8 cellular contexts compared by ENCODE assay signal in the genomic region with DNA sequence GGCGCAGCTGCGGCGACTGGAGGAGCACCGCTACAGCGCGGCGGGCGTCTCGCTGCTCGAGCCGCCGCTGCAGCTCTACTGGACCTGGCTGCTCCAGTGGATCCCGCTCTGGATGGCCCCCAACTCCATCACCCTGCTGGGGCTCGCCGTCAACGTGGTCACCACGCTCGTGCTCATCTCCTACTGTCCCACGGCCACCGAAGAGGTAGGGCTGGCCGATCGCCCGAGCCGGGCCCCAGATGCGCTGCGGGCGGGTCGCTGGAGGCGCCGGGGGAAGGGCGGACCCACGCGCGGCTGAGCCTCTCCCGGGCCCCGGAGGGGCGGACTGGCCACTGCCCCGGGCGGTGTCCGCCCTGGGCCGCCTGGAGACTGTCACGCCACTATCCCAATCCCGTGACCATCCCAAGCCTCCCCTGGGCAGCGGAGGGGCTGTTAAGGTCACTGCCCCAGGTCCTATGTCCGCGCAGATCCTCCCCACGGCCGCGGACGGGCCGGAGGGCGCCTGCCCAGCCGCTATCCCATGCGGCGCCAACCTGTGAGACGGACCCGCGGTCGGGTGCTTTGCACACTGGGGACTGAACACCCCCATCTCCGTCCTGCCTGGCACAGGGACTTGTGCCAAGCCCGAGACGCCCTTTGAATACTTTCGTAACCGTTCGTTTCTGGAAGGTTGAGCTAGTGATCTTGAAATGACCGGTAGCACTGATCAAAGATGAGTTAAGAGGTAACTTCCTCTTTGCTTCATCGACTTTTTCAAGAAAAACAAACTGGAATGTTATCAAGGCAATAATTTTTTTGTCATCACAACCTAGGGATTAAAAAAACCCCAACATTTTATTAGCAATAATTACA. TPM values are rescaled to one million over a fixed set of nuclear protein-coding genes. Genes with fewer than 3 reads are reported as not detected.
DNase-seq lines count a peak whose midpoint lies in the region; ATAC-seq and TF ChIP-seq lines count a peak whose summit lies in the region.

No MANE protein-coding gene starts in this region.

- H3K4me2 ChIP-seq in BLaER1 = peak overlapping the region; percentile 90

- peak overlapping the region; percentile 83 for H3K4me3 Mint-ChIP-seq in activated naive CD8-positive, alpha-beta T cell treated with anti-CD3 and anti-CD28 coated beads for 36 hours

- TF ChIP-seq CTCF in cardiac muscle cell (IDR thresholded peaks at IDR 0.05; ENCODE audit: low read depth, low read length) (no peak), neutrophil (IDR thresholded peaks at IDR 0.05) (no peak)

- H3K9ac ChIP-seq in BLaER1 = peak overlapping the region; percentile 90

- H3K36me3 ChIP-seq in BLaER1 (no peaks in the 10 kb centered on the region), cardiac muscle cell (no peaks in the 10 kb centered on the region), neutrophil (no peaks in the 10 kb centered on the region)

- no peaks in the 10 kb centered on the region for H3K9me3 Mint-ChIP-seq in activated naive CD8-positive, alpha-beta T cell treated with anti-CD3 and anti-CD28 coated beads for 36 hours

- H3K27me3 Mint-ChIP-seq in activated naive CD8-positive, alpha-beta T cell treated with anti-CD3 and anti-CD28 coated beads for 36 hours = no peaks in the 10 kb centered on the region

- H3K36me3 Mint-ChIP-seq in activated naive CD8-positive, alpha-beta T cell treated with anti-CD3 and anti-CD28 coated beads for 36 hours = peaks cover 2% of the 10 kb centered on the region

- H3K9me3 ChIP-seq in BLaER1 (no peaks in the 10 kb centered on the region; the same call in 1 of the 2 replicates), cardiac muscle cell (ENCODE audit: low read depth) (no peaks in the 10 kb centered on the region), neutrophil (no peaks in the 10 kb centered on the region)

- H3K27ac ChIP-seq in BLaER1 (peak overlapping the region; percentile 87), cardiac muscle cell (peak overlapping the region; percentile 85), neutrophil (peak overlapping the region; percentile 91)

- DNase-seq in NOMO-1 treated with dmso at 0.1 percent for 144 hours (lab: John Stamatoyannopoulos, UW; ENCODE audit: unreplicated experiment) (peak; percentile 14), cardiac muscle cell (ENCODE audit: low read depth in 1 of 2, low spot score in 1 of 2) (peak; percentile 29 to 34), GDM1 (lab: John Stamatoyannopoulos, UW) (no peak)
- DNase-seq in activated naive CD8-positive, alpha-beta T cell treated with anti-CD3 and anti-CD28 coated beads for 36 hours = peak; percentile 32

- H3K4me1 Mint-ChIP-seq in activated naive CD8-positive, alpha-beta T cell treated with anti-CD3 and anti-CD28 coated beads for 36 hours = peaks cover 44% of the 10 kb centered on the region

- H3K4me3 ChIP-seq in BLaER1 (peak overlapping the region; percentile 95), cardiac muscle cell (peak overlapping the region; percentile 98), neutrophil (ENCODE audit: low read depth in 1 of 2, low read length in 1 of 2) (peak overlapping the region; percentile 78)

- H3K4me1 ChIP-seq in BLaER1 (peaks cover 43% of the 10 kb centered on the region), cardiac muscle cell (ENCODE audit: low read depth) (peaks cover 3% of the 10 kb centered on the region), neutrophil (ENCODE audit: control insufficient read depth in 1 of 2, insufficient read depth in 1 of 2, low read depth in 1 of 2, low read length in 1 of 2) (peaks cover 20 to 37% of the 10 kb centered on the region in 2 experiments)

- H3K27me3 ChIP-seq in BLaER1 = no peaks in the 10 kb centered on the region
- no peaks in the 10 kb centered on the region for H3K27me3 ChIP-seq in cardiac muscle cell
- no peaks in the 10 kb centered on the region for H3K27me3 ChIP-seq in neutrophil

- ATAC-seq in GM18858 (IDR thresholded peaks at IDR 0.05; ENCODE audit: unreplicated experiment) (peak; percentile 22), HG02981 (IDR thresholded peaks at IDR 0.05; ENCODE audit: unreplicated experiment) (peak; percentile 29)

- peak overlapping the region; percentile 72 for H3K27ac Mint-ChIP-seq in activated naive CD8-positive, alpha-beta T cell treated with anti-CD3 and anti-CD28 coated beads for 36 hours

- peaks cover 24% of the 10 kb centered on the region; the same call in 1 of the 2 replicates for H4K20me1 ChIP-seq in BLaER1

RNA-seq across cellular contexts. Expression of gene CHPT1, which starts 0.7 kb away (rescaled TPM):
- 10 to 100 TPM; 21.5 to 22.8 TPM for total RNA-seq in activated naive CD8-positive, alpha-beta T cell treated with anti-CD3 and anti-CD28 coated beads for 36 hours
- total RNA-seq in cardiac muscle cell = 13.7 and 35.6 TPM in 2 replicates
- polyA plus RNA-seq in cardiac muscle cell = 44.4 and 51.1 TPM in 2 replicates

RNA-seq across cellular contexts. Expression of gene SYCP3, which starts 41.1 kb away (rescaled TPM):
- total RNA-seq in activated naive CD8-positive, alpha-beta T cell treated with anti-CD3 and anti-CD28 coated beads for 36 hours = under 1 TPM; 0.21 to 0.22 TPM
- not detected in 2 replicates for total RNA-seq in cardiac muscle cell
- polyA plus RNA-seq in cardiac muscle cell = 0.49 and 0.76 TPM in 2 replicates
